In the genomic region with DNA sequence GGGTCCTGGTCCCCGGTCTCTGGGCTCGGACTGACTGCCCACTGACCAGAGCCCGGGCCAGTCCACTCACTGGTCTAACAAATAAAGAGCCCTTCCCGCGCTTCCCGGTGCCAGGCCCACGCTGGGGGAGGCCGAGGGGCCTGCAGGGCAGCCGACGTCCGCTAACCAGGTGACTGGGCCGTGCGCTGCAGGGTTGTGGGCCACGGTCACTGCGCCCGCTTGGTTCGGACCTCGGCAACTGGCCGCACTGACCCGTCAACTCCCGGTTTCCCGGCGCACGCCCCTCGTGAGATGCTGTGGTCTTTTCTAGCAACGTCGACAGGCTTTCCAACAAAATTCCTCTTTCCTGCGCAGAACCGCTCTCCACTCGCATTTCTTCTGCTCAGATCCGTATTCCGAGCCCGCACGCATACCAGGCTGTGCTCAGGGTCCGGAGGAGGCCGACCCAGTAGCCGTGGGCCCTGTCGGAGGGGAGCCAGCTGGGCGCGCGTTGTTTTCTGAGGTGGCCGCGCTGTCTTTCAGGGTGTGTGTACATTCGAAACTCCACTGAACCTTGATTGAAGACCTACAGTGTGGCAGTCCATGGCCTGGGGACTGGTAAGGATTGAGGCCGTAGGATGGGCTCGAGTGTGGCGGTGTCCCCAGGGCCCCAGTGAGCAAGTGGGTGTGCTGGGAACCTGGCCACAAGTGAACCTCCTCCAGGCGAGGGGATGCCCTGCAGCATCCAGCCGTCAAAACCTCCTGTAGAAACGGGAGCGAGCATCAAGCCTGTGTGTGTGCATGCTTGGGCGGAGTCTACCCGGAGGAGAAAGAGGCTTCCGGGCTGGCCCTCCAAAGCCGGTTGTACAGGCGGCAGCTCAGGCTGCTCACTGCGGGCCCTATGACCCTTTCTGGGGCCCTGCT, we compare ENCODE assay signal across 1 cellular context.
A peak's percentile ranks its signal among the peaks of the same experiment; 100 is the strongest.
TF ChIP-seq lines count a peak whose summit lies in the region.

No MANE protein-coding gene starts in this region.

TF ChIP-seq in HepG2, 621 proteins besides CTCF, POLR2A, EP300 and RAD21 (continued from another document and continues in another):
- TF ChIP-seq, protein P1, sequence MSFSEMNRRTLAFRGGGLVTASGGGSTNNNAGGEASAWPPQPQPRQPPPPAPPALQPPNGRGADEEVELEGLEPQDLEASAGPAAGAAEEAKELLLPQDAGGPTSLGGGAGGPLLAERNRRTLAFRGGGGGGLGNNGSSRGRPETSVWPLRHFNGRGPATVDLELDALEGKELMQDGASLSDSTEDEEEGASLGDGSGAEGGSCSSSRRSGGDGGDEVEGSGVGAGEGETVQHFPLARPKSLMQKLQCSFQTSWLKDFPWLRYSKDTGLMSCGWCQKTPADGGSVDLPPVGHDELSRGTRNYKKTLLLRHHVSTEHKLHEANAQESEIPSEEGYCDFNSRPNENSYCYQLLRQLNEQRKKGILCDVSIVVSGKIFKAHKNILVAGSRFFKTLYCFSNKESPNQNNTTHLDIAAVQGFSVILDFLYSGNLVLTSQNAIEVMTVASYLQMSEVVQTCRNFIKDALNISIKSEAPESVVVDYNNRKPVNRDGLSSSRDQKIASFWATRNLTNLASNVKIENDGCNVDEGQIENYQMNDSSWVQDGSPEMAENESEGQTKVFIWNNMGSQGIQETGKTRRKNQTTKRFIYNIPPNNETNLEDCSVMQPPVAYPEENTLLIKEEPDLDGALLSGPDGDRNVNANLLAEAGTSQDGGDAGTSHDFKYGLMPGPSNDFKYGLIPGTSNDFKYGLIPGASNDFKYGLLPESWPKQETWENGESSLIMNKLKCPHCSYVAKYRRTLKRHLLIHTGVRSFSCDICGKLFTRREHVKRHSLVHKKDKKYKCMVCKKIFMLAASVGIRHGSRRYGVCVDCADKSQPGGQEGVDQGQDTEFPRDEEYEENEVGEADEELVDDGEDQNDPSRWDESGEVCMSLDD (CRISPR knock-in tag; IDR thresholded peaks at IDR 0.05; ENCODE audit: borderline replicate concordance), result no peak
- TF ChIP-seq ZFYVE20 (CRISPR knock-in tag; IDR thresholded peaks at IDR 0.05; ENCODE audit: borderline replicate concordance, low read depth) (no peak), AKAP8 (CRISPR knock-in tag; IDR thresholded peaks at IDR 0.05) (0 out of 2 replicates have a peak, but pooled peaks have one; percentile 11), ZNF788 (CRISPR knock-in tag; IDR thresholded peaks at IDR 0.05; ENCODE audit: borderline replicate concordance) (peak; percentile 56; the same call in 1 of the 2 replicates), GATAD2A (CRISPR knock-in tag; IDR thresholded peaks at IDR 0.05) (no peak), ZNF782 (CRISPR knock-in tag; IDR thresholded peaks at IDR 0.05; ENCODE audit: borderline replicate concordance) (no peak; the same call in 1 of the 2 replicates), ZKSCAN5 (CRISPR knock-in tag; IDR thresholded peaks at IDR 0.05) (no peak), PAX8 (CRISPR knock-in tag; IDR thresholded peaks at IDR 0.05; ENCODE audit: borderline replicate concordance) (no peak), TFAP4 (IDR thresholded peaks at IDR 0.05; ENCODE audit: borderline replicate concordance, low read depth) (no peak; the same call in 1 of the 2 replicates), MED13 (CRISPR knock-in tag; IDR thresholded peaks at IDR 0.05) (no peak), PLRG1 (conservative IDR thresholded peaks at IDR 0.05) (no peak), PRMT3 (CRISPR knock-in tag; IDR thresholded peaks at IDR 0.05; ENCODE audit: borderline replicate concordance, low read depth) (0 out of 2 replicates have a peak, but pooled peaks have one; percentile 44), JARID2 (CRISPR knock-in tag; IDR thresholded peaks at IDR 0.05; ENCODE audit: insufficient replicate concordance) (no peak), TEAD3 (CRISPR knock-in tag; optimal IDR thresholded peaks at IDR 0.05; ENCODE audit: borderline replicate concordance) (no peak), ZNF766 (CRISPR knock-in tag; IDR thresholded peaks at IDR 0.05; ENCODE audit: borderline replicate concordance) (no peak), REST (IDR thresholded peaks at IDR 0.05; ENCODE audit: borderline replicate concordance in 1 of 2, low read depth in 1 of 2, low read length in 2 of 2) (no peak), ZNF101 (CRISPR knock-in tag; IDR thresholded peaks at IDR 0.05; ENCODE audit: borderline replicate concordance, low read depth) (no peak), SNRNP70 (IDR thresholded peaks at IDR 0.05; ENCODE audit: low read depth, low read length) (no peak), NR2C2 (CRISPR knock-in tag; IDR thresholded peaks at IDR 0.05; ENCODE audit: borderline replicate concordance) (no peak; the same call in none of the 2 replicates), SNAI1 (CRISPR knock-in tag; IDR thresholded peaks at IDR 0.05; ENCODE audit: borderline replicate concordance) (peak; percentile 55; the same call in 1 of the 2 replicates), ZNF614 (CRISPR knock-in tag; IDR thresholded peaks at IDR 0.05; ENCODE audit: borderline replicate concordance) (peak; percentile 13; the same call in 1 of the 2 replicates), ZNF792 (CRISPR knock-in tag; IDR thresholded peaks at IDR 0.05) (0 out of 2 replicates have a peak, but pooled peaks have one; percentile 14), FOXC1 (CRISPR knock-in tag; IDR thresholded peaks at IDR 0.05; ENCODE audit: borderline replicate concordance) (peak; percentile 58; the same call in 1 of the 2 replicates), MAF1 (CRISPR knock-in tag; IDR thresholded peaks at IDR 0.05; ENCODE audit: borderline replicate concordance) (peak; percentile 35; the same call in 1 of the 2 replicates), STAT5B (CRISPR knock-in tag; IDR thresholded peaks at IDR 0.05) (no peak), FOXP4 (CRISPR knock-in tag; IDR thresholded peaks at IDR 0.05) (no peak), GABPB1 (CRISPR knock-in tag; IDR thresholded peaks at IDR 0.05) (peak; percentile 41), TEAD2 (CRISPR knock-in tag; IDR thresholded peaks at IDR 0.05) (no peak), BRD4 (CRISPR knock-in tag; IDR thresholded peaks at IDR 0.05) (no peak), ZNF737 (CRISPR knock-in tag; IDR thresholded peaks at IDR 0.05; ENCODE audit: borderline replicate concordance) (peak; percentile 67), ARHGAP35 (CRISPR knock-in tag; IDR thresholded peaks at IDR 0.05; ENCODE audit: borderline replicate concordance) (no peak), DPF2 (CRISPR knock-in tag; IDR thresholded peaks at IDR 0.05; ENCODE audit: borderline replicate concordance, low read depth) (no peak), ZBTB21 (CRISPR knock-in tag; IDR thresholded peaks at IDR 0.05) (no peak), ZNF746 (CRISPR knock-in tag; IDR thresholded peaks at IDR 0.05) (no peak), ARNTL (CRISPR knock-in tag; IDR thresholded peaks at IDR 0.05) (no peak; the same call in 1 of the 2 replicates), MLLT10 (CRISPR knock-in tag; IDR thresholded peaks at IDR 0.05) (no peak), SMC3 (IDR thresholded peaks at IDR 0.05; ENCODE audit: low read length) (no peak), POGZ (CRISPR knock-in tag; IDR thresholded peaks at IDR 0.05) (0 out of 2 replicates have a peak, but pooled peaks have one; percentile 21), ZNF75D (CRISPR knock-in tag; IDR thresholded peaks at IDR 0.05; ENCODE audit: borderline replicate concordance) (no peak), NR1H2 (CRISPR knock-in tag; IDR thresholded peaks at IDR 0.05; ENCODE audit: borderline replicate concordance, low read depth) (no peak), IKZF4 (CRISPR knock-in tag; IDR thresholded peaks at IDR 0.05; ENCODE audit: borderline replicate concordance, low read depth, not compliant biosample characterization) (peak; percentile 73), ZNF251 (CRISPR knock-in tag; IDR thresholded peaks at IDR 0.05) (no peak), RFX5 (IDR thresholded peaks at IDR 0.05; ENCODE audit: low read depth, low read length) (no peak)
- TF ChIP-seq, protein P2, sequence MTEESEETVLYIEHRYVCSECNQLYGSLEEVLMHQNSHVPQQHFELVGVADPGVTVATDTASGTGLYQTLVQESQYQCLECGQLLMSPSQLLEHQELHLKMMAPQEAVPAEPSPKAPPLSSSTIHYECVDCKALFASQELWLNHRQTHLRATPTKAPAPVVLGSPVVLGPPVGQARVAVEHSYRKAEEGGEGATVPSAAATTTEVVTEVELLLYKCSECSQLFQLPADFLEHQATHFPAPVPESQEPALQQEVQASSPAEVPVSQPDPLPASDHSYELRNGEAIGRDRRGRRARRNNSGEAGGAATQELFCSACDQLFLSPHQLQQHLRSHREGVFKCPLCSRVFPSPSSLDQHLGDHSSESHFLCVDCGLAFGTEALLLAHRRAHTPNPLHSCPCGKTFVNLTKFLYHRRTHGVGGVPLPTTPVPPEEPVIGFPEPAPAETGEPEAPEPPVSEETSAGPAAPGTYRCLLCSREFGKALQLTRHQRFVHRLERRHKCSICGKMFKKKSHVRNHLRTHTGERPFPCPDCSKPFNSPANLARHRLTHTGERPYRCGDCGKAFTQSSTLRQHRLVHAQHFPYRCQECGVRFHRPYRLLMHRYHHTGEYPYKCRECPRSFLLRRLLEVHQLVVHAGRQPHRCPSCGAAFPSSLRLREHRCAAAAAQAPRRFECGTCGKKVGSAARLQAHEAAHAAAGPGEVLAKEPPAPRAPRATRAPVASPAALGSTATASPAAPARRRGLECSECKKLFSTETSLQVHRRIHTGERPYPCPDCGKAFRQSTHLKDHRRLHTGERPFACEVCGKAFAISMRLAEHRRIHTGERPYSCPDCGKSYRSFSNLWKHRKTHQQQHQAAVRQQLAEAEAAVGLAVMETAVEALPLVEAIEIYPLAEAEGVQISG (CRISPR knock-in tag; IDR thresholded peaks at IDR 0.05), result peak; percentile 54
- TF ChIP-seq, protein P3, sequence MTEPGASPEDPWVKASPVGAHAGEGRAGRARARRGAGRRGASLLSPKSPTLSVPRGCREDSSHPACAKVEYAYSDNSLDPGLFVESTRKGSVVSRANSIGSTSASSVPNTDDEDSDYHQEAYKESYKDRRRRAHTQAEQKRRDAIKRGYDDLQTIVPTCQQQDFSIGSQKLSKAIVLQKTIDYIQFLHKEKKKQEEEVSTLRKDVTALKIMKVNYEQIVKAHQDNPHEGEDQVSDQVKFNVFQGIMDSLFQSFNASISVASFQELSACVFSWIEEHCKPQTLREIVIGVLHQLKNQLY (CRISPR knock-in tag; IDR thresholded peaks at IDR 0.05), result no peak
- TF ChIP-seq, protein P4, sequence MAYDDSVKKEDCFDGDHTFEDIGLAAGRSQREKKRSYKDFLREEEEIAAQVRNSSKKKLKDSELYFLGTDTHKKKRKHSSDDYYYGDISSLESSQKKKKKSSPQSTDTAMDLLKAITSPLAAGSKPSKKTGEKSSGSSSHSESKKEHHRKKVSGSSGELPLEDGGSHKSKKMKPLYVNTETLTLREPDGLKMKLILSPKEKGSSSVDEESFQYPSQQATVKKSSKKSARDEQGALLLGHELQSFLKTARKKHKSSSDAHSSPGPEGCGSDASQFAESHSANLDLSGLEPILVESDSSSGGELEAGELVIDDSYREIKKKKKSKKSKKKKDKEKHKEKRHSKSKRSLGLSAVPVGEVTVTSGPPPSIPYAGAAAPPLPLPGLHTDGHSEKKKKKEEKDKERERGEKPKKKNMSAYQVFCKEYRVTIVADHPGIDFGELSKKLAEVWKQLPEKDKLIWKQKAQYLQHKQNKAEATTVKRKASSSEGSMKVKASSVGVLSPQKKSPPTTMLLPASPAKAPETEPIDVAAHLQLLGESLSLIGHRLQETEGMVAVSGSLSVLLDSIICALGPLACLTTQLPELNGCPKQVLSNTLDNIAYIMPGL (CRISPR knock-in tag; IDR thresholded peaks at IDR 0.05; ENCODE audit: borderline replicate concordance in 1 of 2, low read depth in 1 of 2), result peak; percentile 15 to 79; a peak in 2 of 4 replicates
- TF ChIP-seq, protein P5, sequence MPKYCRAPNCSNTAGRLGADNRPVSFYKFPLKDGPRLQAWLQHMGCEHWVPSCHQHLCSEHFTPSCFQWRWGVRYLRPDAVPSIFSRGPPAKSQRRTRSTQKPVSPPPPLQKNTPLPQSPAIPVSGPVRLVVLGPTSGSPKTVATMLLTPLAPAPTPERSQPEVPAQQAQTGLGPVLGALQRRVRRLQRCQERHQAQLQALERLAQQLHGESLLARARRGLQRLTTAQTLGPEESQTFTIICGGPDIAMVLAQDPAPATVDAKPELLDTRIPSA (CRISPR knock-in tag; IDR thresholded peaks at IDR 0.05; ENCODE audit: borderline replicate concordance), result no peak
